ENCODE assay signal across 1 cellular context in the genomic region with DNA sequence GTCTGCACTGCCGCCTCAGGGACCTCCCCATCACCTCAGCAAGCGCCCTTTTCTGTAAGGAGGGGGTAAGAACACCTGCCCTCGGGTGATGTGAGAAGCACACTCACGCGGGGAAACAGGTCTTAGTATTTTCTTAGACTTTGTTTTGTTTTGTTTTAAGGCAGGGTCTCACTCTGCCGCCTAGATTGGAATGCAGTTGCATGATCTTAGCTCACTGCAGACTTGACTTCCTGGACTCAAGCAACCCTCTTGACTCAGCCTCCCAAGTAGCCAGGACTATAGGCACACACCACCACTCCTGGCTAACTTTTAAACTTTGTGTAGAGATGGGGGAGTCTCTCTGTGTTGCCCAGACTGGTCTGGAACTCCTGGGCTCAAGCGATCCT.
TF ChIP-seq lines count a peak whose summit lies in the region.

No MANE protein-coding gene starts in this region.

TF ChIP-seq in HepG2, 621 proteins besides CTCF, POLR2A, EP300 and RAD21:
- no peak for TF ChIP-seq MYNN (CRISPR knock-in tag; IDR thresholded peaks at IDR 0.05; ENCODE audit: low read depth)
- TF ChIP-seq, protein P1, sequence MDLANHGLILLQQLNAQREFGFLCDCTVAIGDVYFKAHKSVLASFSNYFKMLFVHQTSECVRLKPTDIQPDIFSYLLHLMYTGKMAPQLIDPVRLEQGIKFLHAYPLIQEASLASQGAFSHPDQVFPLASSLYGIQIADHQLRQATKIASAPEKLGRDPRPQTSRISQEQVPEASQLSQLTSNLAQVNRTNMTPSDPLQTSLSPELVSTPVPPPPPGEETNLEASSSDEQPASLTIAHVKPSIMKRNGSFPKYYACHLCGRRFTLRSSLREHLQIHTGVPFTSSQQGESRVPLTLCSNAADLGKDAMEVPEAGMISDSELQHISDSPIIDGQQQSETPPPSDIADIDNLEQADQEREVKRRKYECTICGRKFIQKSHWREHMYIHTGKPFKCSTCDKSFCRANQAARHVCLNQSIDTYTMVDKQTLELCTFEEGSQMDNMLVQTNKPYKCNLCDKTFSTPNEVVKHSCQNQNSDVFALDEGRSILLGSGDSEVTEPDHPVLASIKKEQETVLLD (CRISPR knock-in tag; IDR thresholded peaks at IDR 0.05; ENCODE audit: low read depth) = no peak
- TF ChIP-seq, protein P2, sequence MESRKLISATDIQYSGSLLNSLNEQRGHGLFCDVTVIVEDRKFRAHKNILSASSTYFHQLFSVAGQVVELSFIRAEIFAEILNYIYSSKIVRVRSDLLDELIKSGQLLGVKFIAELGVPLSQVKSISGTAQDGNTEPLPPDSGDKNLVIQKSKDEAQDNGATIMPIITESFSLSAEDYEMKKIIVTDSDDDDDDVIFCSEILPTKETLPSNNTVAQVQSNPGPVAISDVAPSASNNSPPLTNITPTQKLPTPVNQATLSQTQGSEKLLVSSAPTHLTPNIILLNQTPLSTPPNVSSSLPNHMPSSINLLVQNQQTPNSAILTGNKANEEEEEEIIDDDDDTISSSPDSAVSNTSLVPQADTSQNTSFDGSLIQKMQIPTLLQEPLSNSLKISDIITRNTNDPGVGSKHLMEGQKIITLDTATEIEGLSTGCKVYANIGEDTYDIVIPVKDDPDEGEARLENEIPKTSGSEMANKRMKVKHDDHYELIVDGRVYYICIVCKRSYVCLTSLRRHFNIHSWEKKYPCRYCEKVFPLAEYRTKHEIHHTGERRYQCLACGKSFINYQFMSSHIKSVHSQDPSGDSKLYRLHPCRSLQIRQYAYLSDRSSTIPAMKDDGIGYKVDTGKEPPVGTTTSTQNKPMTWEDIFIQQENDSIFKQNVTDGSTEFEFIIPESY (CRISPR knock-in tag; IDR thresholded peaks at IDR 0.05) = no peak
